ENCODE assay signal across 8 cellular contexts in the genomic region with DNA sequence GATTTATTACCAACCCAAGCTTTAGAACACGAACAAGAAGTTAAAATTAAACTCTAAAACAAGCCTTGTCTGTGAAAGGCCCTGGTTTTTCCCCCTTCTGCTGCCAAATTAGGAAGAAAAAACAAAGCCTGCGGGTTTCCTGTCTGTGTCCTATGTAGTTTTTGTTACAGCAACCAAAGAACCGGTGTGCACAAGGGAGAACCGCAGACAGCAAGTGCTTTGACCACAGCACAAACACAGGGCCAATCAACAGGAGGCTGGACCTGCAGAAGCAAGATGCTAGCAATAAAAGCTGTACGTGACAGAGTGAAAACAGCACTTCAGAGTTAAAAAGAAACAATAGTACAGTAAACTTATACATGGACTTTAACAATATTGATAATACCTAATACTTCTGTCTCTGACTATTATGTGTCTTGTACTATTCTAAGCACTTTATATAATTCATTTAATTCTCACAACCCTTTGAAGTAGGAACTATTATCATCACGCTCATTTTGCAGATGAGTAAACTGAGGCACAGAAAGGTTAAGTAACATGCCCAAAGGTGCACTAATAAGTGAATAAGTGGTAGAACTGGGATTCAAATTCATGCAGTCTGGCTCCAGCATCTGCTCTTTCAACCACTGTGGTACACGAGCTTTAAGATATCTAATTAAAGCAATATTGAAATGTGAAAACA.
DNase-seq lines count a peak whose midpoint lies in the region; ATAC-seq and TF ChIP-seq lines count a peak whose summit lies in the region.

No MANE protein-coding gene starts in this region.

- no CpG with 5 or more reads among the region's 7 CpGs for WGBS in mesendoderm (ENCODE audit: extremely low coverage, insufficient coverage, low lambda C conversion rate)

- peak; percentile 60 for ATAC-seq in GM21825 (IDR thresholded peaks at IDR 0.05; ENCODE audit: unreplicated experiment)

- no peak overlapping the region for H2AK5ac ChIP-seq in mesendoderm (ENCODE audit: low read length)

- peak overlapping the region; percentile 87 for H3K9ac ChIP-seq in skeletal muscle satellite cell (ENCODE audit: low read depth, low read length)
- no peak overlapping the region for H3K9ac ChIP-seq in mesendoderm (ENCODE audit: low read length)

- H4K5ac ChIP-seq in mesendoderm (ENCODE audit: low read length): no peak overlapping the region

- H3K4me1 ChIP-seq in skeletal muscle satellite cell (ENCODE audit: control insufficient read depth, insufficient read depth, low read length) (peaks cover 67% of the 10 kb centered on the region), mesendoderm (ENCODE audit: control insufficient read depth, low read depth, low read length) (peaks cover 18% of the 10 kb centered on the region)

- H3K56ac ChIP-seq in mesendoderm (ENCODE audit: low read length): no peak overlapping the region

- H3K36me3 ChIP-seq in skeletal muscle satellite cell (ENCODE audit: insufficient read depth, low read length) (peaks cover 3% of the 10 kb centered on the region), mesendoderm (ENCODE audit: control insufficient read depth, insufficient read depth, low read length) (no peaks in the 10 kb centered on the region)

- H3K23ac ChIP-seq in mesendoderm (ENCODE audit: low read length): no peak overlapping the region

- no peaks in the 10 kb centered on the region for H3K9me3 ChIP-seq in skeletal muscle satellite cell (replicated peaks; ENCODE audit: low read length)

- TF ChIP-seq CTCF in GM12865 (IDR thresholded peaks at IDR 0.05; ENCODE audit: insufficient read depth, low read depth, low read length, missing control alignments): no peak
- no peak for TF ChIP-seq CTCF in fibroblast of villous mesenchyme (IDR thresholded peaks at IDR 0.05; ENCODE audit: insufficient read depth, low read depth, low read length)

- H3K4me2 ChIP-seq in skeletal muscle satellite cell (ENCODE audit: low read length): peak overlapping the region; percentile 56
- H3K4me2 ChIP-seq in mesendoderm (ENCODE audit: low read length): no peak overlapping the region

- H2BK120ac ChIP-seq in mesendoderm (ENCODE audit: low read depth, low read length): no peak overlapping the region

- H3K4ac ChIP-seq in mesendoderm (ENCODE audit: low read depth, low read length): no peak overlapping the region

- H3K27me3 ChIP-seq in skeletal muscle satellite cell (ENCODE audit: control insufficient read depth, insufficient read depth, low read length) (no peaks in the 10 kb centered on the region), mesendoderm (ENCODE audit: insufficient read depth, low read length, poor library complexity) (no peaks in the 10 kb centered on the region)

- no peak overlapping the region for H2BK15ac ChIP-seq in mesendoderm (replicated peaks; ENCODE audit: low read depth)

- H3K4me3 ChIP-seq in GM12865 (ENCODE audit: low read depth, low read length) (peak overlapping the region; percentile 38), fibroblast of villous mesenchyme (ENCODE audit: low read depth, low read length) (no peak overlapping the region), skeletal muscle satellite cell (ENCODE audit: low read length) (no peak overlapping the region), mesendoderm (ENCODE audit: low read length) (no peak overlapping the region)

- H3K79me1 ChIP-seq in mesendoderm (ENCODE audit: low read length): peaks cover 2% of the 10 kb centered on the region

- H2BK5ac ChIP-seq in mesendoderm (ENCODE audit: low read length): no peak overlapping the region

- H3K79me2 ChIP-seq in mesendoderm (ENCODE audit: control insufficient read depth, insufficient read depth, low read length): peaks cover 2% of the 10 kb centered on the region

- no peak overlapping the region for H3K18ac ChIP-seq in mesendoderm (ENCODE audit: low read length)

- H3K27ac ChIP-seq in mesendoderm (ENCODE audit: low read depth, low read length): no peak overlapping the region

- DNase-seq in GM12865 (ENCODE audit: low read depth) (peak; percentile 97), M059J (ENCODE audit: low read depth) (peak; percentile 97), activated T-cell treated with anti-CD3 and anti-CD28 coated beads for 48 hours (ENCODE audit: low read depth) (peak; percentile 51), fibroblast of villous mesenchyme (ENCODE audit: low read depth) (peak; percentile 72), T1000 (lab: John Stamatoyannopoulos, UW) (no peak), mesendoderm (no peak)

- H4K8ac ChIP-seq in mesendoderm (ENCODE audit: low read depth, low read length): no peak overlapping the region

Comparison
In these comparisons a context has a peak if more than half of its experiments do, and no peak if none do; other contexts are left out.
1. DNase-seq: peak in GM12865 (single experiment), M059J (single experiment), activated T-cell treated with anti-CD3 and anti-CD28 coated beads for 48 hours (single experiment) and fibroblast of villous mesenchyme (single experiment); none in T1000 (single experiment) and mesendoderm (single experiment).